Comparison of ENCODE assay signal across 21 cellular contexts in genomic region chr2:159571540-159572260, GRCh38.
"Had no signal": no experiment of that assay in that cellular context is flagged by ENCODE, and none has a peak within 500 bp of the region (broad histone marks: within the 10 kb centered on the region; RNA-seq: fewer than 3 reads in every experiment).

No MANE protein-coding gene starts in this region.

- H3K36me3 ChIP-seq: gastroesophageal sphincter, stomach had no signal

- DNase-seq: activated gamma-delta T cell treated with Interleukin-2 at 50 U/mL for 16 hours; activated T-cell treated with anti-CD3 and anti-CD28 coated beads, Interleukin-2, amount 50 U/mL, for 1 hour; anterior cingulate cortex; body of pancreas; central memory CD4-positive, alpha-beta T cell; dermis blood vessel endothelial cell; effector CD8-positive, alpha-beta T cell; head of caudate nucleus; hypothalamus; left ventricle myocardium superior; right cardiac atrium; stimulated activated CD4-positive, alpha-beta T cell treated with anti-CD3 and anti-CD28 coated beads, Interleukin-1b, Interleukin-23, amount 100 ng/mL, for 48 hours; stomach; T1000 had no signal

- H3K9me3 ChIP-seq: body of pancreas, gastroesophageal sphincter, suprapubic skin, tibial nerve had no signal

- H3K27ac ChIP-seq: body of pancreas, gastroesophageal sphincter, parathyroid adenoma, stomach, suprapubic skin, tibial nerve had no signal

- H3K4me3 ChIP-seq: body of pancreas, gastroesophageal sphincter, stomach, suprapubic skin, tibial nerve had no signal

- FAIRE-seq: urothelium cell line had no signal

- H3K27me3 ChIP-seq: body of pancreas, gastroesophageal sphincter, stomach, suprapubic skin, tibial nerve had no signal

- H3K4me1 ChIP-seq: body of pancreas, gastroesophageal sphincter, parathyroid adenoma, stomach, suprapubic skin had no signal

- ATAC-seq: body of pancreas; gastroesophageal sphincter; left ventricle myocardium superior; right cardiac atrium; stimulated activated effector memory CD8-positive, alpha-beta T cell treated with anti-CD3 and anti-CD28 coated beads, Interleukin-12 subunit alpha, Interleukin-12 subunit beta, amount 100 ng/mL, for 72 hours; WTC11 had no signal
